21 cellular contexts compared by ENCODE assay signal in genomic region chr6:122042851-122043250, GRCh38.
A peak's percentile ranks its signal among the peaks of the same experiment; 100 is the strongest.
DNase-seq lines count a peak whose midpoint lies in the region; ATAC-seq and TF ChIP-seq lines count a peak whose summit lies in the region.
"Had no signal": no experiment of that assay in that cellular context is flagged by ENCODE, and none has a peak within 500 bp of the region (broad histone marks: within the 10 kb centered on the region; RNA-seq: fewer than 3 reads in every experiment).

No MANE protein-coding gene starts in this region.

- H3K4me1 Mint-ChIP-seq in activated CD8-positive, alpha-beta T cell treated with anti-CD3 and anti-CD28 coated beads for 36 hours (ENCODE audit: low read depth): peaks cover 5% of the 10 kb centered on the region
- H3K4me1 Mint-ChIP-seq in activated CD8-positive, alpha-beta T cell treated with anti-CD3 and anti-CD28 coated beads, Interleukin-2, amount 10 ng/mL, durations not matched to agents 7 days and 5 days (ENCODE audit: low read depth): no peaks in the 10 kb centered on the region
- no peaks in the 10 kb centered on the region for H3K4me1 Mint-ChIP-seq in endodermal cell
- H3K4me1 Mint-ChIP-seq: naive thymus-derived CD8-positive, alpha-beta T cell had no signal

- H3K4me3 Mint-ChIP-seq in activated CD8-positive, alpha-beta T cell treated with anti-CD3 and anti-CD28 coated beads for 36 hours: no peak overlapping the region
- no peak overlapping the region for H3K4me3 Mint-ChIP-seq in activated CD8-positive, alpha-beta T cell treated with anti-CD3 and anti-CD28 coated beads, Interleukin-2, amount 10 ng/mL, durations not matched to agents 7 days and 5 days
- no peak overlapping the region for H3K4me3 Mint-ChIP-seq in endodermal cell
- H3K4me3 Mint-ChIP-seq: activated CD4-positive, alpha-beta memory T cell treated with anti-CD3 and anti-CD28 coated beads for 36 hours; activated T-helper 1 cell treated with anti-CD3 and anti-CD28 coated beads, Interleukin-12 subunit alpha, Interleukin-12 subunit beta, Interleukin-2, Interleukin-4 antibody, amounts not matched to agents 30 ng/mL and 10 ng/mL and 1 ng/mL, durations not matched to agents 14 hours and 24 hours and 36 hours; CD4-positive, alpha-beta T cell; dendritic cell treated with granulocyte-macrophage colony-stimulating factor and Interleukin-4, amounts not matched to agents 40 ng/mL and 50 ng/mL, for 4 days; naive thymus-derived CD8-positive, alpha-beta T cell had no signal

- H3K27ac Mint-ChIP-seq in activated CD8-positive, alpha-beta T cell treated with anti-CD3 and anti-CD28 coated beads for 36 hours: no peak overlapping the region
- H3K27ac Mint-ChIP-seq in activated CD8-positive, alpha-beta T cell treated with anti-CD3 and anti-CD28 coated beads, Interleukin-2, amount 10 ng/mL, durations not matched to agents 7 days and 5 days: no peak overlapping the region
- no peak overlapping the region for H3K27ac Mint-ChIP-seq in endodermal cell
- H3K27ac Mint-ChIP-seq: activated CD4-positive, alpha-beta memory T cell treated with anti-CD3 and anti-CD28 coated beads for 36 hours; activated T-helper 1 cell treated with anti-CD3 and anti-CD28 coated beads, Interleukin-12 subunit alpha, Interleukin-12 subunit beta, Interleukin-2, Interleukin-4 antibody, amounts not matched to agents 30 ng/mL and 10 ng/mL and 1 ng/mL, durations not matched to agents 14 hours and 24 hours and 36 hours; CD4-positive, alpha-beta T cell; dendritic cell treated with granulocyte-macrophage colony-stimulating factor and Interleukin-4, amounts not matched to agents 40 ng/mL and 50 ng/mL, for 4 days had no signal

- no peaks in the 10 kb centered on the region for H3K9me3 Mint-ChIP-seq in activated CD8-positive, alpha-beta T cell treated with anti-CD3 and anti-CD28 coated beads for 36 hours
- no peaks in the 10 kb centered on the region for H3K9me3 Mint-ChIP-seq in activated CD8-positive, alpha-beta T cell treated with anti-CD3 and anti-CD28 coated beads, Interleukin-2, amount 10 ng/mL, durations not matched to agents 7 days and 5 days (ENCODE audit: insufficient read depth)
- peaks cover 3% of the 10 kb centered on the region for H3K9me3 Mint-ChIP-seq in endodermal cell
- H3K9me3 Mint-ChIP-seq: activated CD4-positive, alpha-beta memory T cell treated with anti-CD3 and anti-CD28 coated beads for 36 hours; activated T-helper 1 cell treated with anti-CD3 and anti-CD28 coated beads, Interleukin-12 subunit alpha, Interleukin-12 subunit beta, Interleukin-2, Interleukin-4 antibody, amounts not matched to agents 30 ng/mL and 10 ng/mL and 1 ng/mL, durations not matched to agents 14 hours and 24 hours and 36 hours; CD4-positive, alpha-beta T cell; dendritic cell treated with granulocyte-macrophage colony-stimulating factor and Interleukin-4, amounts not matched to agents 40 ng/mL and 50 ng/mL, for 4 days; naive thymus-derived CD8-positive, alpha-beta T cell had no signal

- H3K9ac ChIP-seq in adipocyte (ENCODE audit: low read length) (peak overlapping the region; percentile 21), stomach smooth muscle (ENCODE audit: low read length in 2 of 2) (no peak overlapping the region), endodermal cell (ENCODE audit: extremely low read depth, low read length, poor library complexity, severe bottlenecking) (no peak overlapping the region)

- no peak for TF ChIP-seq CTCF in activated CD8-positive, alpha-beta T cell treated with anti-CD3 and anti-CD28 coated beads for 36 hours (IDR thresholded peaks at IDR 0.05)
- no peak for TF ChIP-seq CTCF in endodermal cell (conservative IDR thresholded peaks at IDR 0.05)

- no peaks in the 10 kb centered on the region for H3K36me3 ChIP-seq in adipocyte (ENCODE audit: control insufficient read depth, insufficient read depth, low read length, severe bottlenecking)
- H3K36me3 ChIP-seq in stomach smooth muscle (ENCODE audit: control insufficient read depth in 2 of 2, insufficient read depth in 2 of 2, low read length in 2 of 2): no peaks in the 10 kb centered on the region
- no peaks in the 10 kb centered on the region for H3K36me3 ChIP-seq in endodermal cell (ENCODE audit: control insufficient read depth, insufficient read depth, low read length)
- H3K36me3 ChIP-seq: left lung, SJSA1, thyroid gland had no signal

- H3K4me1 ChIP-seq in adipocyte (ENCODE audit: control insufficient read depth, insufficient read depth, low read length): peaks cover 23% of the 10 kb centered on the region
- H3K4me1 ChIP-seq in stomach smooth muscle (ENCODE audit: control insufficient read depth, insufficient read depth, low read length): peaks cover 9% of the 10 kb centered on the region
- no peaks in the 10 kb centered on the region for H3K4me1 ChIP-seq in endodermal cell (ENCODE audit: control insufficient read depth, insufficient read depth, low read length)
- H3K4me1 ChIP-seq: left lung, SJSA1, thyroid gland had no signal

- 86 to 92% methylated on average over 2 to 3 of the region's 3 CpGs for WGBS in endodermal cell (ENCODE audit: insufficient coverage in 1 of 2, insufficient read length in 1 of 2), 2 experiments

- peak overlapping the region; percentile 30 for H3K4me3 ChIP-seq in adipocyte (ENCODE audit: low read length)
- H3K4me3 ChIP-seq in stomach smooth muscle (ENCODE audit: low read length in 2 of 2): peak overlapping the region in 1 of 2 donors; percentile 0
- H3K4me3 ChIP-seq in endodermal cell (ENCODE audit: low read length): no peak overlapping the region
- H3K4me3 ChIP-seq: left lung, SJSA1, thyroid gland had no signal

- intact Hi-C loops in activated CD8-positive, alpha-beta T cell treated with anti-CD3 and anti-CD28 coated beads for 36 hours (cut with micrococcal nuclease): no loop called here
- intact Hi-C loops in left ventricle myocardium superior (cut with micrococcal nuclease): no loop called here

- peak overlapping the region; percentile 62 for H3K27ac ChIP-seq in stomach smooth muscle (ENCODE audit: low read length)
- H3K27ac ChIP-seq in endodermal cell (ENCODE audit: low read depth, low read length): no peak overlapping the region
- H3K27ac ChIP-seq: left lung, SJSA1, thyroid gland had no signal

- DNase-seq in activated CD8-positive, alpha-beta T cell treated with anti-CD3 and anti-CD28 coated beads for 36 hours: peak; percentile 22
- no peak for DNase-seq in activated CD8-positive, alpha-beta T cell treated with anti-CD3 and anti-CD28 coated beads, Interleukin-2, amount 10 ng/mL, durations not matched to agents 7 days and 5 days
- DNase-seq in adipocyte (ENCODE audit: low read depth) (peak; percentile 41), left ventricle myocardium superior (no peak), endodermal cell (no peak)
- no peak for DNase-seq in stimulated activated CD8-positive, alpha-beta memory T cell treated with anti-CD3 and anti-CD28 coated beads, Interleukin-4, amount 100 ng/mL, for 48 hours
- DNase-seq: activated CD4-positive, alpha-beta memory T cell treated with anti-CD3 and anti-CD28 coated beads for 36 hours; CD4-positive, alpha-beta T cell; GOT3; left lung; naive thymus-derived CD8-positive, alpha-beta T cell; NCI-H187; NCI-H446 treated with DMSO at 0.1 percent for 48 hours; right cardiac atrium; stimulated activated CD4-positive, alpha-beta T cell treated with anti-CD3 and anti-CD28 coated beads, Interleukin-2, amount 100 ng/mL, for 24 hours; thyroid gland had no signal

- CTCF ChIA-PET in activated CD8-positive, alpha-beta T cell treated with anti-CD3 and anti-CD28 coated beads for 36 hours (lab: Charles Lee): interaction anchor here (1.0 kb wide), 1 partner anchor 487 kb away, joined by 3 read pairs; no protein-coding TSS in a partner anchor
- CTCF ChIA-PET in activated CD8-positive, alpha-beta T cell treated with anti-CD3 and anti-CD28 coated beads, Interleukin-2, amount 10 ng/mL, durations not matched to agents 7 days and 5 days (lab: Charles Lee): no interaction called here

- POLR2A ChIA-PET in activated CD8-positive, alpha-beta T cell treated with anti-CD3 and anti-CD28 coated beads for 36 hours (lab: Charles Lee): no interaction called here
- POLR2A ChIA-PET in activated CD8-positive, alpha-beta T cell treated with anti-CD3 and anti-CD28 coated beads, Interleukin-2, amount 10 ng/mL, durations not matched to agents 7 days and 5 days (lab: Charles Lee): no interaction called here

- peak; percentile 58 for ATAC-seq in activated CD8-positive, alpha-beta T cell treated with anti-CD3 and anti-CD28 coated beads for 36 hours
- no peak for ATAC-seq in activated CD8-positive, alpha-beta T cell treated with anti-CD3 and anti-CD28 coated beads, Interleukin-2, amount 10 ng/mL, durations not matched to agents 7 days and 5 days
- ATAC-seq in left ventricle myocardium superior (peak; percentile 63), HG03025 (IDR thresholded peaks at IDR 0.05; ENCODE audit: low FRiP score, unreplicated experiment) (no peak)
- ATAC-seq: left lung; naive thymus-derived CD8-positive, alpha-beta T cell had no signal

- peaks cover 3% of the 10 kb centered on the region for H3K9me3 ChIP-seq in adipocyte (ENCODE audit: control insufficient read depth, low read length)
- no peaks in the 10 kb centered on the region for H3K9me3 ChIP-seq in stomach smooth muscle (ENCODE audit: control insufficient read depth in 2 of 2, low read length in 2 of 2)
- H3K9me3 ChIP-seq in endodermal cell (ENCODE audit: control insufficient read depth, low read length): peaks cover 4% of the 10 kb centered on the region
- H3K9me3 ChIP-seq: left lung, SJSA1, thyroid gland had no signal

- peaks cover 11% of the 10 kb centered on the region for H3K27me3 Mint-ChIP-seq in activated CD8-positive, alpha-beta T cell treated with anti-CD3 and anti-CD28 coated beads for 36 hours
- peaks cover 3% of the 10 kb centered on the region for H3K27me3 Mint-ChIP-seq in activated CD8-positive, alpha-beta T cell treated with anti-CD3 and anti-CD28 coated beads, Interleukin-2, amount 10 ng/mL, durations not matched to agents 7 days and 5 days (ENCODE audit: low read depth)
- no peaks in the 10 kb centered on the region for H3K27me3 Mint-ChIP-seq in endodermal cell (ENCODE audit: insufficient read depth)
- H3K27me3 Mint-ChIP-seq: dendritic cell treated with granulocyte-macrophage colony-stimulating factor and Interleukin-4, amounts not matched to agents 40 ng/mL and 50 ng/mL, for 4 days had no signal

- no peaks in the 10 kb centered on the region for H3K36me3 Mint-ChIP-seq in activated CD8-positive, alpha-beta T cell treated with anti-CD3 and anti-CD28 coated beads for 36 hours (ENCODE audit: low read depth)
- H3K36me3 Mint-ChIP-seq in activated CD8-positive, alpha-beta T cell treated with anti-CD3 and anti-CD28 coated beads, Interleukin-2, amount 10 ng/mL, durations not matched to agents 7 days and 5 days (ENCODE audit: low read depth): no peaks in the 10 kb centered on the region
- no peaks in the 10 kb centered on the region for H3K36me3 Mint-ChIP-seq in endodermal cell (ENCODE audit: low read depth)
- H3K36me3 Mint-ChIP-seq: activated CD4-positive, alpha-beta memory T cell treated with anti-CD3 and anti-CD28 coated beads for 36 hours; naive thymus-derived CD8-positive, alpha-beta T cell had no signal

- no peaks in the 10 kb centered on the region for H3K27me3 ChIP-seq in adipocyte (replicated peaks; ENCODE audit: control insufficient read depth, insufficient read depth, low read length)
- H3K27me3 ChIP-seq in stomach smooth muscle (ENCODE audit: control insufficient read depth in 1 of 2, insufficient read depth in 2 of 2, low read length in 2 of 2): no peaks in the 10 kb centered on the region
- H3K27me3 ChIP-seq in endodermal cell (ENCODE audit: control insufficient read depth, insufficient read depth, low read length, poor library complexity, severe bottlenecking): no peaks in the 10 kb centered on the region
- H3K27me3 ChIP-seq: left lung, SJSA1, thyroid gland had no signal

Comparison
In these comparisons a context has a peak if more than half of its experiments do, and no peak if none do; other contexts are left out.
1. ATAC-seq: peak in activated CD8-positive, alpha-beta T cell treated with anti-CD3 and anti-CD28 coated beads for 36 hours (single experiment) and left ventricle myocardium superior (single experiment); none in activated CD8-positive, alpha-beta T cell treated with anti-CD3 and anti-CD28 coated beads, Interleukin-2, amount 10 ng/mL, durations not matched to agents 7 days and 5 days (single experiment) and HG03025 (single experiment).
2. DNase-seq: peak in activated CD8-positive, alpha-beta T cell treated with anti-CD3 and anti-CD28 coated beads for 36 hours (single experiment) and adipocyte (single experiment); none in activated CD8-positive, alpha-beta T cell treated with anti-CD3 and anti-CD28 coated beads, Interleukin-2, amount 10 ng/mL, durations not matched to agents 7 days and 5 days (single experiment), left ventricle myocardium superior (single experiment), stimulated activated CD8-positive, alpha-beta memory T cell treated with anti-CD3 and anti-CD28 coated beads, Interleukin-4, amount 100 ng/mL, for 48 hours (single experiment) and endodermal cell (single experiment).